Comparison of ENCODE assay signal across 15 cellular contexts in the genomic region with DNA sequence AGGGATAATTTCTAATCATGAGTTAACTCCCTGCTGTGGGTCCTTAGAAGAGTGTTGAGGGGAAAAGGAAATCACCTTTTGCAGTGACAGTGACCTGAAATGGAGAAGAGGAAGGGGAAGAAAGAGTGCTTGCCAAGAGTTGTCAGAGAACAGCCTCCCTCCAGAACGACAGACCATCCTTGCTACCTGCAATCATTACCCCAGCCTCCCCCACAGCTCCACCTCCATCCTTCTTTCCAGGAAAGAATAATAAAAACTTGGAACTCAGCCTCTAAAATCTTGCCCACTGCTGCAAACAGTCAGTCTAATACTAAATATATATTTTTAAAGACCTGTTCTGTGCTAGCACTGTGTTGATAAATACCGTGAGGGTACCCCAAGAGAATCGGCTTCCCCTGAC.
"Had no signal": no experiment of that assay in that cellular context is flagged by ENCODE, and none has a peak within 500 bp of the region (broad histone marks: within the 10 kb centered on the region; RNA-seq: fewer than 3 reads in every experiment).

No MANE protein-coding gene starts in this region.

- H3K36me3 ChIP-seq: breast epithelium, thyroid gland had no signal

- H3K27ac ChIP-seq: breast epithelium, dorsolateral prefrontal cortex, thyroid gland, VCaP had no signal

- DNase-seq: activated CD8-positive, alpha-beta memory T cell treated with anti-CD3 and anti-CD28 coated beads, Interleukin-2, amount 50 U/mL, for 4 hours; activated naive CD8-positive, alpha-beta T cell treated with anti-CD3 and anti-CD28 coated beads, Interleukin-2, amount 10 ng/mL, durations not matched to agents 7 days and 5 days; aorta; dorsolateral prefrontal cortex; foreskin melanocyte; head of caudate nucleus; left colon; midbrain; right cardiac atrium; small intestine; thyroid gland had no signal

- H3K4me1 ChIP-seq: breast epithelium had no signal

- ATAC-seq: left colon, right cardiac atrium had no signal

- H3K4me3 ChIP-seq: breast epithelium, dorsolateral prefrontal cortex, lung, thyroid gland had no signal

- H3K27ac Mint-ChIP-seq: activated naive CD8-positive, alpha-beta T cell treated with anti-CD3 and anti-CD28 coated beads, Interleukin-2, amount 10 ng/mL, durations not matched to agents 7 days and 5 days; progenitor cell of endocrine pancreas had no signal

- H3K9me3 ChIP-seq: breast epithelium, thyroid gland had no signal

- H3K4me3 Mint-ChIP-seq: activated naive CD8-positive, alpha-beta T cell treated with anti-CD3 and anti-CD28 coated beads, Interleukin-2, amount 10 ng/mL, durations not matched to agents 7 days and 5 days had no signal

- H3K27me3 Mint-ChIP-seq: activated naive CD8-positive, alpha-beta T cell treated with anti-CD3 and anti-CD28 coated beads, Interleukin-2, amount 10 ng/mL, durations not matched to agents 7 days and 5 days; progenitor cell of endocrine pancreas had no signal

- H3K27me3 ChIP-seq: breast epithelium, dorsolateral prefrontal cortex, thyroid gland had no signal
